Comparison of ENCODE assay signal across 15 cellular contexts in the genomic region with DNA sequence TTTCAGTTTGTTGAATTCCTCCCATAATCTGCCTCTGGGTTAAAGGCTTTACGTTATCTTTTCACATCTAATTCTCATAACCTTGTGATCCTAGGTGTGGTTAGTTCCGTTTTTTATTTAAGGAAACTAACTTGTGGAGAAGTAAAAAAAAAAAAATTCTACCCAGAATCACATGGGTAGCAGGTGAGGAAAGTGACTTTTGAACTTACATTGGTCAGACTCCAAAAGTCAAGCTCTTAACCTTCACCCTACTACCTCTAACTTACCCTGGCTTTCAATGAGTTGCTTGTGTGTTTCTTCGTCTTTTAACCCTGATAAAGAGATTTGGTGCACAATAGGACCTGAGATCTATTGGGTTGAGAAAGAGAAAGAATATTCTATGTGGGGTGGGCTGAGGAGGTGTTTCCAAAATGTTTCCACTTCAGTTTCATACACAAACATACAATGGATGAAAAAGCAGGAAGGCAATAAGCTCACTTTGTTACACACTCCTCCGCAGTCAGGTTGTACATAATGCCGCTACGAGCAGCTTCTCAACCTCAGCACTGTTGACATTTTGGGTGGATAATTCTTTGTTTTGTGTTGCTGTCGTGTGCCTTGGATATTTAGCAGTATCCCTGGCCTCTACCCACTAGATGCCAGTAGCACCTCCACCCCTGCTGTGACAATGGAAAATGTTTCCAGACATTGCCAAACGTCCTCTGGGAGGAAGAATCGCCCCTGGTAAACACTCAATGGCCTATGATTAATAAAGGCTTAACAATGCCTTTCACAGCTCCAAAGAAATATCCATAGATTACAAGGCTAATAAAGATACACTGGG.
DNase-seq lines count a peak whose midpoint lies in the region; ATAC-seq, FAIRE-seq and TF ChIP-seq lines count a peak whose summit lies in the region.
"Had no signal": no experiment of that assay in that cellular context is flagged by ENCODE, and none has a peak within 500 bp of the region (broad histone marks: within the 10 kb centered on the region; RNA-seq: fewer than 3 reads in every experiment).

No MANE protein-coding gene starts in this region.

- H3K27ac Mint-ChIP-seq in neural crest cell (ENCODE audit: unreplicated experiment) (peak overlapping the region; percentile 21), nephron progenitor cell (no peak overlapping the region)
- no peak overlapping the region for H3K27ac Mint-ChIP-seq in activated T-helper 17 cell treated with anti-CD3 and anti-CD28 coated beads, Interleukin-2, amount 50 U/mL, for 72 hours
- H3K27ac Mint-ChIP-seq: activated CD4-positive, alpha-beta T cell treated with anti-CD3 and anti-CD28 coated beads, Interleukin-2, amount 10 ng/mL, durations not matched to agents 24 days and 14 days; activated naive CD8-positive, alpha-beta T cell had no signal

- H3K27me3 ChIP-seq in duodenal mucosa (ENCODE audit: control insufficient read depth in 1 of 2, insufficient read depth in 2 of 2, low read length in 2 of 2) = no peaks in the 10 kb centered on the region

- ATAC-seq in activated T-helper 17 cell treated with anti-CD3 and anti-CD28 coated beads, Interleukin-2, amount 50 U/mL, for 72 hours (replicated peaks) = no peak

- FAIRE-seq in urothelium cell line (lab: Jason Lieb, UNC) = no peak
- FAIRE-seq: endometrium, GM18507 had no signal

- H3K4me1 Mint-ChIP-seq in neural crest cell (peaks cover 27% of the 10 kb centered on the region), nephron progenitor cell (peaks cover 13% of the 10 kb centered on the region)
- H3K4me1 Mint-ChIP-seq in activated T-helper 17 cell treated with anti-CD3 and anti-CD28 coated beads, Interleukin-2, amount 50 U/mL, for 72 hours = peaks cover 10% of the 10 kb centered on the region

- peak overlapping the region; percentile 18 to 31 for H3K4me3 ChIP-seq in duodenal mucosa (ENCODE audit: low read depth in 1 of 2, low read length in 2 of 2)

- no peak overlapping the region for H3K4me3 Mint-ChIP-seq in neural crest cell
- H3K4me3 Mint-ChIP-seq in activated T-helper 17 cell treated with anti-CD3 and anti-CD28 coated beads, Interleukin-2, amount 50 U/mL, for 72 hours = no peak overlapping the region
- H3K4me3 Mint-ChIP-seq in nephron progenitor cell = no peak overlapping the region
- H3K4me3 Mint-ChIP-seq: activated CD4-positive, alpha-beta T cell treated with anti-CD3 and anti-CD28 coated beads, Interleukin-2, amount 10 ng/mL, durations not matched to agents 24 days and 14 days; activated naive CD8-positive, alpha-beta T cell; immature natural killer cell had no signal

- H3K9me3 Mint-ChIP-seq in neural crest cell (no peaks in the 10 kb centered on the region), nephron progenitor cell (no peaks in the 10 kb centered on the region)
- H3K9me3 Mint-ChIP-seq in activated T-helper 17 cell treated with anti-CD3 and anti-CD28 coated beads, Interleukin-2, amount 50 U/mL, for 72 hours = no peaks in the 10 kb centered on the region
- H3K9me3 Mint-ChIP-seq: activated CD4-positive, alpha-beta T cell treated with anti-CD3 and anti-CD28 coated beads, Interleukin-2, amount 10 ng/mL, durations not matched to agents 24 days and 14 days; immature natural killer cell had no signal

- H3K9ac ChIP-seq in duodenal mucosa (ENCODE audit: low read depth in 1 of 2, low read length in 2 of 2) = no peak overlapping the region

- no peaks in the 10 kb centered on the region for H3K36me3 ChIP-seq in duodenal mucosa (ENCODE audit: control insufficient read depth in 1 of 2, insufficient read depth in 2 of 2, low read length in 2 of 2)

- H3K36me3 Mint-ChIP-seq in neural crest cell (ENCODE audit: low read depth) = no peaks in the 10 kb centered on the region
- no peaks in the 10 kb centered on the region for H3K36me3 Mint-ChIP-seq in activated T-helper 17 cell treated with anti-CD3 and anti-CD28 coated beads, Interleukin-2, amount 50 U/mL, for 72 hours (ENCODE audit: low read depth)
- no peaks in the 10 kb centered on the region for H3K36me3 Mint-ChIP-seq in nephron progenitor cell (ENCODE audit: low read depth)
- H3K36me3 Mint-ChIP-seq: activated naive CD8-positive, alpha-beta T cell; immature natural killer cell had no signal

- DNase-seq in DMS153 (lab: John Stamatoyannopoulos, UW) (peak; percentile 63), NCI-H2107 (lab: John Stamatoyannopoulos, UW) (peak; percentile 18), neural crest cell (ENCODE audit: low read depth, low spot score) (no peak), nephron progenitor cell (no peak), urothelium cell line (ENCODE audit: low spot score) (no peak)
- DNase-seq in stimulated activated naive CD4-positive, alpha-beta T cell treated with Interleukin-2 at 50 U/mL for 16 hours (lab: John Stamatoyannopoulos, UW) = no peak
- DNase-seq: activated CD4-positive, alpha-beta T cell treated with anti-CD3 and anti-CD28 coated beads, Interleukin-2, amount 10 ng/mL, durations not matched to agents 24 days and 14 days; immature natural killer cell; retina had no signal

- H3K4me1 ChIP-seq in duodenal mucosa (ENCODE audit: control insufficient read depth in 1 of 2, insufficient read depth in 2 of 2, low read length in 2 of 2) = peaks cover 0 to 16% of the 10 kb centered on the region in 2 donors

- H3K27ac ChIP-seq in duodenal mucosa (ENCODE audit: low read depth, low read length) = peak overlapping the region; percentile 20
- H3K27ac ChIP-seq: RWPE1 had no signal

- TF ChIP-seq CTCF in neural crest cell (conservative IDR thresholded peaks at IDR 0.05) = no peak
- TF ChIP-seq CTCF in nephron progenitor cell (IDR thresholded peaks at IDR 0.05) = no peak

- H3K27me3 Mint-ChIP-seq in neural crest cell (ENCODE audit: low read depth) = no peaks in the 10 kb centered on the region
- H3K27me3 Mint-ChIP-seq in activated T-helper 17 cell treated with anti-CD3 and anti-CD28 coated beads, Interleukin-2, amount 50 U/mL, for 72 hours = no peaks in the 10 kb centered on the region
- H3K27me3 Mint-ChIP-seq in nephron progenitor cell (ENCODE audit: low read depth, poor library complexity) = peaks cover 8% of the 10 kb centered on the region
- H3K27me3 Mint-ChIP-seq: activated CD4-positive, alpha-beta T cell treated with anti-CD3 and anti-CD28 coated beads, Interleukin-2, amount 10 ng/mL, durations not matched to agents 24 days and 14 days; activated naive CD8-positive, alpha-beta T cell had no signal

- no peaks in the 10 kb centered on the region for H3K9me3 ChIP-seq in duodenal mucosa (ENCODE audit: control insufficient read depth in 1 of 2, low read length in 2 of 2)

Comparison
In these comparisons a context has a peak if more than half of its experiments do, and no peak if none do; other contexts are left out.
1. DNase-seq: peak in DMS153 (single experiment) and NCI-H2107 (single experiment); none in neural crest cell (single experiment), nephron progenitor cell (single experiment), stimulated activated naive CD4-positive, alpha-beta T cell treated with Interleukin-2 at 50 U/mL for 16 hours (single experiment) and urothelium cell line (single experiment).